Comparison of ENCODE assay signal across 21 cellular contexts in genomic region chr1:91398291-91398690, GRCh38. TPM values are rescaled to one million over a fixed set of nuclear protein-coding genes. Genes with fewer than 3 reads are reported as not detected.
"Had no signal": no experiment of that assay in that cellular context is flagged by ENCODE, and none has a peak within 500 bp of the region (broad histone marks: within the 10 kb centered on the region; RNA-seq: fewer than 3 reads in every experiment).

No MANE protein-coding gene starts in this region.

- H2AFZ ChIP-seq: PC-9 had no signal

- H3K9me3 ChIP-seq: MG63, Peyer's patch, SJCRH30 had no signal

- H3K27me3 ChIP-seq: Peyer's patch, SJCRH30 had no signal

- H3K4me1 ChIP-seq: Peyer's patch, SJCRH30 had no signal

- ATAC-seq: Right ventricle myocardium inferior had no signal

- H3K27ac ChIP-seq: PC-9, Peyer's patch, SJCRH30 had no signal

- DNase-seq: IMR-90; Karpas-422; KG1; NCI-H1092; NCI-H1417 treated with DMSO at 0.1 percent for 48 hours; NCI-H1694 treated with DMSO at 0.1 percent for 48 hours; NCI-H1930; NCI-H2081; NCI-H2107; NCI-H2227 treated with DMSO at 0.1 percent for 48 hours; NCI-H524; NCI-H774; NK-92 treated with Interleukin-12 subunit alpha and Interleukin-12 subunit beta, amount 100 ng/mL, for 24 hours; PC-9; Peyer's patch; SHP77 treated with DMSO at 0.1 percent for 48 hours; SJCRH30 had no signal

- H3K4me2 ChIP-seq: PC-9 had no signal

- H3K4me3 ChIP-seq: MG63, PC-9, Peyer's patch, SJCRH30 had no signal

- H3K36me3 ChIP-seq: MG63, Peyer's patch, SJCRH30 had no signal

RNA-seq across cellular contexts. Expression of gene HFM1, which starts 6.3 kb away (rescaled TPM):
- total RNA-seq: HT-29, PC-9, Peyer's patch, RPMI7951 had no signal
